25 cellular contexts compared by ENCODE assay signal in genomic region chr3:155970406-155970805, GRCh38.
"Had no signal": no experiment of that assay in that cellular context is flagged by ENCODE, and none has a peak within 500 bp of the region (broad histone marks: within the 10 kb centered on the region; RNA-seq: fewer than 3 reads in every experiment).

No MANE protein-coding gene starts in this region.

- ATAC-seq: foreskin keratinocyte; psoas muscle; sciatic nerve; stimulated activated naive B cell treated with anti-CD40 and anti-IgM and Interleukin-4, amounts not matched to agents 10 μg/mL and 1 μg/mL and 100 μg/mL, for 72 hours; stimulated activated naive CD8-positive, alpha-beta T cell treated with anti-CD3 and anti-CD28 coated beads, Interleukin-15, amount 100 ng/mL, for 72 hours; upper lobe of right lung had no signal

- H3K36me3 ChIP-seq: left ventricle myocardium inferior, neutrophil, spleen, tibial nerve, upper lobe of right lung, vagina had no signal

- H3K4me1 ChIP-seq: foreskin keratinocyte, left ventricle myocardium inferior, psoas muscle, spleen, testis, tibial nerve, upper lobe of right lung, vagina had no signal

- H3K4me3 ChIP-seq: left ventricle myocardium inferior, lung, psoas muscle, spleen, testis, tibial nerve, upper lobe of right lung, vagina had no signal

- DNase-seq: effector CD4-positive, alpha-beta T cell; endodermal cell; erythroblast; foreskin keratinocyte; immature natural killer cell; left ventricle myocardium inferior; mesendoderm; naive B cell; psoas muscle; retina; spleen; stimulated activated CD4-positive, alpha-beta T cell treated with anti-CD3 and anti-CD28 coated beads, Interleukin-15, amount 100 ng/mL, for 24 hours; stimulated activated CD4-positive, alpha-beta T cell treated with anti-CD3 and anti-CD28 coated beads, Interleukin-1b, Interleukin-23, amount 100 ng/mL, for 48 hours; stimulated activated CD4-positive, alpha-beta T cell treated with anti-CD3 and anti-CD28 coated beads, Interleukin-4, amount 100 ng/mL, for 4 hours; stimulated activated naive B cell treated with anti-CD40 and anti-IgM and Interleukin-4, amounts not matched to agents 10 μg/mL and 1 μg/mL and 100 μg/mL, for 72 hours; stimulated activated naive CD8-positive, alpha-beta T cell treated with anti-CD3 and anti-CD28 coated beads, Interleukin-15, amount 100 ng/mL, for 72 hours; testis; upper lobe of right lung had no signal

- H3K27me3 ChIP-seq: foreskin keratinocyte, neutrophil, spleen, testis, tibial nerve, upper lobe of right lung, vagina had no signal

- H3K9me3 ChIP-seq: neutrophil, psoas muscle, testis, upper lobe of right lung, vagina had no signal

- FAIRE-seq: endothelial cell of umbilical vein, keratinocyte had no signal

- H3K27ac ChIP-seq: foreskin keratinocyte, left ventricle myocardium inferior, neutrophil, psoas muscle, spleen, testis, tibial nerve, upper lobe of right lung, vagina had no signal
